17 cellular contexts compared by ENCODE assay signal in the genomic region with DNA sequence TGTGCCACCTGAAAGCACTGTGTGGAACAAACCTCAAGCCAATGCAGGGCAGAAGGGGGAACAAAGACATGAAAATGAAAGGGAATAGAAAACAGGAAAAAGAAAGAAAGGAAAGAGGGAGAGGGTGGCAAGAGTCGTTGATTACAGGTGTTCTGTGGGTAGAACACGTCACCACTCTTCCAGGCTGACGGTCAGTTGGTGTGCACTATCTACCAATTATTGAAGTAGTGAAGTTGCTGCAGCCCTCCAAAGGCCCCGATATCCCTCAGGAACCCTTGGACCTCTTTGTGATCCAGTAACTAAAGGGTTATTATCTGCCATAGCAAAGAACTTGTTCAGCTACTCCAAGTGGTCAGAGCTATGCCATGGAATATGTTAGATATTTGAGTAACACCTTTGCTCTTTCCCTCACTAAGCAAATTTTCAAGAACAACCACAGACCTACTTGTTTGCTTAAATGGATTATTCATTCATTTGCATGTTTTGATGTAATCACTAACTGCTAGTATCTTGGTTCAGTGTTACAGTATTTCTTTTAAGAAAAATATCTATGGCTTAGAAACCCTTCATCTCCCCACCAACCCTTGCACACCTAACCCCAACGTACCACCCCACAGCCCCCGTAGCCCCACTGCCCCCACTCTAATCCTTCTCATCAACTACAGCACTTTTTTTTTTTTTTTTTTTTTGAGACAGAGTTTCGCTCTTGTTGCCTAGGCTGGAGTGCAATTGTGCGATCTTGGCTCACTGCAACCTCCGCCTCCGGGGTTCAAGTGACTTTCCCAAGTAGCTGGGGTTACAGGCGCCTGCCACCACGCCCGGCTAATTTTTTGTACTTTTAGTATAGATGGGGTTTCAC. TPM values are rescaled to one million over a fixed set of nuclear protein-coding genes. Genes with fewer than 3 reads are reported as not detected.
DNase-seq lines count a peak whose midpoint lies in the region; ATAC-seq, FAIRE-seq and TF ChIP-seq lines count a peak whose summit lies in the region.
"Had no signal": no experiment of that assay in that cellular context is flagged by ENCODE, and none has a peak within 500 bp of the region (broad histone marks: within the 10 kb centered on the region; RNA-seq: fewer than 3 reads in every experiment).

No MANE protein-coding gene starts in this region.

- no peak overlapping the region for H3K9ac ChIP-seq in MM.1S (ENCODE audit: low read length)
- H3K9ac ChIP-seq: SK-N-SH had no signal

- ATAC-seq in esophagus mucosa: no peak
- ATAC-seq: HCT116 had no signal

- WGBS in thymus: 52% methylated on average over 13 of the region's 13 CpGs

- H2AFZ ChIP-seq in MM.1S (ENCODE audit: low read length): 0 out of 2 replicates have a peak overlapping the region, but pooled peaks have one; percentile 35

- H3K9me2 ChIP-seq in MM.1S (replicated peaks; ENCODE audit: insufficient read depth, low read length): no peaks in the 10 kb centered on the region

- peak overlapping the region; percentile 95 for H3K27ac Mint-ChIP-seq in activated T-cell treated with anti-CD3 and anti-CD28 coated beads, Interleukin-2, amount 50 U/mL, for 24 hours
- H3K27ac Mint-ChIP-seq: nephron had no signal

- H3K9me3 ChIP-seq in MM.1S (replicated peaks; ENCODE audit: insufficient read depth, low read length) (no peaks in the 10 kb centered on the region), thymus (ENCODE audit: control insufficient read depth) (no peaks in the 10 kb centered on the region)
- H3K9me3 ChIP-seq: sigmoid colon, SK-N-SH had no signal

- H3K4me1 ChIP-seq in MM.1S (ENCODE audit: low read length): peaks cover 42% of the 10 kb centered on the region
- H3K4me1 ChIP-seq in thymus (ENCODE audit: control insufficient read depth, insufficient read depth, low read length): peaks cover 41% of the 10 kb centered on the region
- H3K4me1 ChIP-seq: sigmoid colon had no signal

- H3K79me2 ChIP-seq in MM.1S (ENCODE audit: low read length): no peaks in the 10 kb centered on the region

- peaks cover 27% of the 10 kb centered on the region for H3F3A ChIP-seq in MM.1S (ENCODE audit: insufficient read depth, low read length)

- H3K4me2 ChIP-seq in MM.1S (ENCODE audit: low read depth, low read length): peak overlapping the region; percentile 38; the same call in 1 of the 2 replicates
- H3K4me2 ChIP-seq: SK-N-SH had no signal

- TF ChIP-seq CTCF in MM.1S (IDR thresholded peaks at IDR 0.05; ENCODE audit: low read length) (no peak), bronchial epithelial cell (IDR thresholded peaks at IDR 0.05; ENCODE audit: insufficient read depth, low read length, severe bottlenecking) (no peak)

- no peaks in the 10 kb centered on the region for H4K20me1 ChIP-seq in MM.1S (ENCODE audit: insufficient read depth, low read length)

- no peak for FAIRE-seq in bronchial epithelial cell (lab: Jason Lieb, UNC)
- FAIRE-seq: GM12892 had no signal

- H3K36me3 ChIP-seq in MM.1S (replicated peaks; ENCODE audit: insufficient read depth, low read length) (no peaks in the 10 kb centered on the region), bronchial epithelial cell (ENCODE audit: control insufficient read depth, insufficient read depth, low read length) (no peaks in the 10 kb centered on the region), thymus (ENCODE audit: control insufficient read depth, insufficient read depth) (no peaks in the 10 kb centered on the region)
- H3K36me3 ChIP-seq: sigmoid colon had no signal

- no peaks in the 10 kb centered on the region for H3K27me3 ChIP-seq in MM.1S (replicated peaks; ENCODE audit: insufficient read depth, low read length)
- H3K27me3 ChIP-seq in bronchial epithelial cell (ENCODE audit: control insufficient read depth, insufficient read depth, low read length): no peaks in the 10 kb centered on the region
- no peaks in the 10 kb centered on the region for H3K27me3 ChIP-seq in thymus (ENCODE audit: control insufficient read depth, insufficient read depth)
- H3K27me3 ChIP-seq: sigmoid colon had no signal

- H3K4me3 ChIP-seq in MM.1S (ENCODE audit: low read length): no peak overlapping the region
- H3K4me3 ChIP-seq in bronchial epithelial cell (ENCODE audit: low read depth, low read length): no peak overlapping the region
- peak overlapping the region; percentile 4 for H3K4me3 ChIP-seq in thymus (ENCODE audit: low read length)
- H3K4me3 ChIP-seq: dorsolateral prefrontal cortex, sigmoid colon had no signal

- peak overlapping the region; percentile 81 for H3K4me3 Mint-ChIP-seq in activated T-cell treated with anti-CD3 and anti-CD28 coated beads, Interleukin-2, amount 50 U/mL, for 24 hours
- H3K4me3 Mint-ChIP-seq: nephron had no signal

- no peaks in the 10 kb centered on the region for H3K36me3 Mint-ChIP-seq in activated T-cell treated with anti-CD3 and anti-CD28 coated beads, Interleukin-2, amount 50 U/mL, for 24 hours (ENCODE audit: low read depth)

- no peaks in the 10 kb centered on the region for H3K9me3 Mint-ChIP-seq in activated T-cell treated with anti-CD3 and anti-CD28 coated beads, Interleukin-2, amount 50 U/mL, for 24 hours
- H3K9me3 Mint-ChIP-seq: nephron had no signal

- H3K27ac ChIP-seq in MM.1S (ENCODE audit: low read length): peak overlapping the region; percentile 9; the same call in 1 of the 2 replicates
- H3K27ac ChIP-seq in thymus (ENCODE audit: low read depth): peak overlapping the region; percentile 95
- H3K27ac ChIP-seq: dorsolateral prefrontal cortex, sigmoid colon had no signal

- peaks cover 86% of the 10 kb centered on the region for H3K4me1 Mint-ChIP-seq in activated T-cell treated with anti-CD3 and anti-CD28 coated beads, Interleukin-2, amount 50 U/mL, for 24 hours (ENCODE audit: low read depth)

- H3K27me3 Mint-ChIP-seq in activated T-cell treated with anti-CD3 and anti-CD28 coated beads, Interleukin-2, amount 50 U/mL, for 24 hours: no peaks in the 10 kb centered on the region

- no peak for DNase-seq in activated T-cell treated with anti-CD3 and anti-CD28 coated beads, Interleukin-2, amount 50 U/mL, for 24 hours
- no peak for DNase-seq in activated T-cell treated with anti-CD3 and anti-CD28 coated beads, Interleukin-2, amount 50 U/mL, for 48 hours
- DNase-seq in MM.1S (no peak), bronchial epithelial cell (ENCODE audit: low read depth) (peak; percentile 79), SKM-1 (lab: John Stamatoyannopoulos, UW; ENCODE audit: unreplicated experiment) (no peak), ureter (ENCODE audit: low spot score) (no peak)
- DNase-seq: aorta, dorsolateral prefrontal cortex, KG1, NCI-H2029 treated with DMSO at 0.1 percent for 48 hours, sigmoid colon, SK-N-SH had no signal

RNA-seq across cellular contexts. Expression of a gene that starts 31.3 kb away (rescaled TPM):
- total RNA-seq in bronchial epithelial cell: 0.13 and 0.26 TPM in 2 replicates
- polyA plus RNA-seq in thymus: 52.9 TPM
- 17.9 TPM for total RNA-seq in ureter
- 64.7 TPM for total RNA-seq in esophagus mucosa
- polyA plus RNA-seq: SK-N-SH had no signal

Comparison
In these comparisons a context has a peak if more than half of its experiments do, and no peak if none do; other contexts are left out.
1. RNA of a gene that starts 31.3 kb away (total RNA-seq): 64.7 TPM in esophagus mucosa (single experiment) and 17.9 TPM in ureter (single experiment); 0.13 to 0.26 TPM in bronchial epithelial cell; every median in the first group is over 10 times any median in the second.